10 cellular contexts compared by ENCODE assay signal in the genomic region with DNA sequence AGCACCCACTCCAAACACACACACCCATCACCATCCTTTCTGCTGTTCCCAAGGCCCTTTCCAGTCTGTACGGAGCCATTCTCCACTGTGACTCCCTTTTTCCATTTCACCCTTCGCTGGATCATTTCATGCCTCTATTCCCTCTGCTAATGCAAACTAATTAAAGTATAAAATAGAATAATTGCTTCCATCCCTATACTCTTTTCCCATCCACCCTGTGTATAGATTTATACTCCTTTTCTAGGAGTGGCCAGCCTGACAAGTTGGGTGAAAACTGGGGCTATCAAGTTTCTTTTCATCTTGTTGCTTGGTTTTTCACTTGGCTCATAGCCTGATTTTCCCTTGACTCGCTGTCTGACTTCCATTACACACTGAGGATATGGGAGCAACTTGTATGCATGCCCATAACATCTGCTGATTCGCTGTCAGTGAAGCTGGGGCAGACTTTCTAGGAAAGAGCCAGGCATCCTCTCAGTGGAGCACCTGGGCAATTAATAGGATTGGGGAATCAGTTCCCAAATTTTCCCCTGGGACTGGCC.
A peak's percentile ranks its signal among the peaks of the same experiment; 100 is the strongest.
DNase-seq lines count a peak whose midpoint lies in the region; ATAC-seq and TF ChIP-seq lines count a peak whose summit lies in the region.
"Had no signal": no experiment of that assay in that cellular context is flagged by ENCODE, and none has a peak within 500 bp of the region (broad histone marks: within the 10 kb centered on the region; RNA-seq: fewer than 3 reads in every experiment).

No MANE protein-coding gene starts in this region.

- no peak for TF ChIP-seq CTCF in AG10803 (conservative IDR thresholded peaks at IDR 0.05; ENCODE audit: low read length)

- no peak overlapping the region for H3K4me3 ChIP-seq in AG10803 (ENCODE audit: low read length)

- DNase-seq in AG10803 (ENCODE audit: low read depth) = peak; percentile 60
- peak; percentile 59 for DNase-seq in HT1080 (ENCODE audit: low read depth)
- DNase-seq in NCI-H82 treated with DMSO at 0.1 percent for 48 hours (lab: John Stamatoyannopoulos, UW; ENCODE audit: unreplicated experiment) = peak; percentile 50
- peak; percentile 34 for DNase-seq in fibroblast of the conjunctiva (ENCODE audit: low read depth)
- no peak for DNase-seq in hepatic stellate cell (ENCODE audit: low spot score)
- DNase-seq in activated T-cell treated with anti-CD3 and anti-CD28 coated beads for 4 hours = no peak
- no peak for DNase-seq in effector CD8-positive, alpha-beta T cell (lab: John Stamatoyannopoulos, UW)
- DNase-seq: activated CD4-positive, alpha-beta T cell treated with anti-CD3 and anti-CD28 coated beads, Interleukin-2, amount 10 ng/mL, durations not matched to agents 7 days and 5 days; aorta had no signal

- no peak for ATAC-seq in HG03442 (IDR thresholded peaks at IDR 0.05; ENCODE audit: unreplicated experiment)

Comparison
In these comparisons a context has a peak if more than half of its experiments do, and no peak if none do; other contexts are left out.
1. DNase-seq: peak in AG10803 (single experiment), HT1080 (single experiment), NCI-H82 treated with DMSO at 0.1 percent for 48 hours (single experiment) and fibroblast of the conjunctiva (single experiment); none in hepatic stellate cell (single experiment), activated T-cell treated with anti-CD3 and anti-CD28 coated beads for 4 hours (single experiment) and effector CD8-positive, alpha-beta T cell (single experiment).